14 cellular contexts compared by ENCODE assay signal in genomic region chr10:110407301-110408170, GRCh38.
DNase-seq lines count a peak whose midpoint lies in the region; ATAC-seq, FAIRE-seq and TF ChIP-seq lines count a peak whose summit lies in the region.
"Had no signal": no experiment of that assay in that cellular context is flagged by ENCODE, and none has a peak within 500 bp of the region (broad histone marks: within the 10 kb centered on the region; RNA-seq: fewer than 3 reads in every experiment).

No MANE protein-coding gene starts in this region.

- no peak overlapping the region for H4K12ac ChIP-seq in trophoblast cell (ENCODE audit: low read depth, low read length)

- H3K4me1 ChIP-seq in PC-9 (replicated peaks; ENCODE audit: insufficient read depth) (peaks cover 62% of the 10 kb centered on the region), endothelial cell of umbilical vein (ENCODE audit: control insufficient read depth, extremely low read depth, insufficient read depth, low read length) (peaks cover 43% of the 10 kb centered on the region), trophoblast cell (ENCODE audit: control insufficient read depth in 1 of 2, insufficient read depth in 2 of 2, low read length in 2 of 2) (peaks cover 38 to 41% of the 10 kb centered on the region in 2 experiments), HAP-1 (no peaks in the 10 kb centered on the region)

- H3K79me2 ChIP-seq in PC-9 (ENCODE audit: low read depth), result peaks cover 6% of the 10 kb centered on the region
- H3K79me2 ChIP-seq in endothelial cell of umbilical vein (ENCODE audit: control insufficient read depth, insufficient read depth, low read length), result no peaks in the 10 kb centered on the region
- peaks cover 3% of the 10 kb centered on the region for H3K79me2 ChIP-seq in trophoblast cell (ENCODE audit: control insufficient read depth, insufficient read depth, low read length, poor library complexity)

- H4K91ac ChIP-seq in trophoblast cell (ENCODE audit: low read depth, low read length), result peak overlapping the region; percentile 84

- peak overlapping the region; percentile 63 for H2BK12ac ChIP-seq in trophoblast cell (ENCODE audit: low read length)

- BruUV-seq in PC-9 (replicated peaks; lab: Mats Ljungman, UMichigan) (TSS peak; percentile 13), endothelial cell of umbilical vein (replicated peaks; lab: Mats Ljungman, UMichigan) (no TSS peak)

- FAIRE-seq in endothelial cell of umbilical vein (lab: Jason Lieb, UNC), result no peak

- intact Hi-C loops in PC-9 (cut with micrococcal nuclease; ENCODE audit: unreplicated experiment), result loop anchor here (1.0 kb wide), 2 partner anchors 9 to 48 kb away; no protein-coding TSS in a partner anchor
- intact Hi-C loops in endothelial cell of umbilical vein (cut with micrococcal nuclease), result no loop called here

- peaks cover 50% of the 10 kb centered on the region for H3K79me1 ChIP-seq in trophoblast cell (ENCODE audit: low read length)

- H3K9me1 ChIP-seq in endothelial cell of umbilical vein (replicated peaks; ENCODE audit: control insufficient read depth, extremely low read depth, insufficient read depth, low read length), result no peaks in the 10 kb centered on the region

- POLR2A ChIA-PET in PC-9 (lab: Charles Lee; ENCODE audit: unreplicated experiment) (interaction anchor here (0.7 to 1.0 kb wide), 2 partner anchors 11 to 93 kb away, joined by 3 to 6 read pairs; no protein-coding TSS in a partner anchor), endothelial cell of umbilical vein (lab: Charles Lee) (interaction anchor here (0.5 to 2.1 kb wide), 2 partner anchors 8 to 52 kb away, joined by 5 to 8 read pairs; no protein-coding TSS in a partner anchor)

- TF ChIP-seq CTCF in PC-9 (conservative IDR thresholded peaks at IDR 0.05), result no peak
- TF ChIP-seq CTCF in endothelial cell of umbilical vein (IDR thresholded peaks at IDR 0.05; ENCODE audit: extremely low read depth in 1 of 2, insufficient read depth in 1 of 2, low read depth in 1 of 2, low read length in 2 of 2), result no peak

- peak overlapping the region; percentile 84 for H2BK120ac ChIP-seq in trophoblast cell (ENCODE audit: insufficient read depth, low read length, poor library complexity)

- H3K14ac ChIP-seq in trophoblast cell (ENCODE audit: low read length), result peak overlapping the region; percentile 44

- peaks cover 38% of the 10 kb centered on the region for H3F3A ChIP-seq in PC-9 (ENCODE audit: insufficient read depth, low read depth)

- no peak for ATAC-seq in HG03469 (IDR thresholded peaks at IDR 0.05; ENCODE audit: unreplicated experiment)

- peak overlapping the region; percentile 71 for H3K4me2 ChIP-seq in PC-9
- H3K4me2 ChIP-seq in endothelial cell of umbilical vein (ENCODE audit: insufficient read depth, low read length), result no peak overlapping the region
- H3K4me2 ChIP-seq in trophoblast cell (ENCODE audit: low read length), result peak overlapping the region; percentile 15

- no peaks in the 10 kb centered on the region for H3K9me2 ChIP-seq in PC-9 (ENCODE audit: insufficient read depth)

- no peak overlapping the region for H3K9ac ChIP-seq in endothelial cell of umbilical vein (replicated peaks; ENCODE audit: extremely low read depth, insufficient read depth, low read length)
- no peak overlapping the region for H3K9ac ChIP-seq in trophoblast cell (ENCODE audit: low read length)

- peak; percentile 53 for DNase-seq in DMS153 (lab: John Stamatoyannopoulos, UW)
- DNase-seq in DMS153 treated with DMSO at 0.1 percent for 48 hours (lab: John Stamatoyannopoulos, UW; ENCODE audit: unreplicated experiment), result no peak
- peak; percentile 29 to 63 for DNase-seq in PC-9
- no peak for DNase-seq in endothelial cell of umbilical vein (ENCODE audit: low read depth, low spot score)
- DNase-seq in trophoblast cell, result peak; percentile 87 to 95
- DNase-seq in cerebellar cortex (ENCODE audit: low spot score), result no peak
- DNase-seq in HAP-1 (ENCODE audit: low spot score in 2 of 2), result no peak
- DNase-seq: activated naive CD4-positive, alpha-beta T cell treated with Interleukin-2 at 50 U/mL for 16 hours; caudate nucleus; hypothalamus; ovary; tibial artery had no signal

- H3K27ac ChIP-seq in PC-9 (peak overlapping the region; percentile 100), endothelial cell of umbilical vein (ENCODE audit: insufficient read depth, low read depth, low read length) (peak overlapping the region; percentile 37), trophoblast cell (ENCODE audit: low read depth, low read length) (peak overlapping the region; percentile 90)
- H3K27ac ChIP-seq: 22Rv1, ovary, tibial artery had no signal

- H3K36me3 ChIP-seq in PC-9 (ENCODE audit: low read depth), result no peaks in the 10 kb centered on the region
- H3K36me3 ChIP-seq in endothelial cell of umbilical vein (ENCODE audit: control insufficient read depth in 2 of 2, extremely low read depth in 1 of 2, insufficient read depth in 2 of 2, low read length in 2 of 2), result no peaks in the 10 kb centered on the region
- H3K36me3 ChIP-seq in trophoblast cell (ENCODE audit: control insufficient read depth in 1 of 2, insufficient read depth in 2 of 2, low read length in 2 of 2), result no peaks in the 10 kb centered on the region
- no peaks in the 10 kb centered on the region for H3K36me3 ChIP-seq in HAP-1 (replicated peaks)
- H3K36me3 ChIP-seq: ovary, tibial artery had no signal

- H4K8ac ChIP-seq in trophoblast cell (ENCODE audit: low read depth, low read length), result peak overlapping the region; percentile 63

- peak overlapping the region; percentile 61 for H3K18ac ChIP-seq in trophoblast cell (ENCODE audit: low read length)

- H3K27me3 ChIP-seq in PC-9 (ENCODE audit: insufficient read depth, low read depth) (no peaks in the 10 kb centered on the region), endothelial cell of umbilical vein (ENCODE audit: control insufficient read depth in 2 of 2, insufficient read depth in 2 of 2, low read length in 2 of 2) (no peaks in the 10 kb centered on the region), trophoblast cell (ENCODE audit: insufficient read depth, low read length) (no peaks in the 10 kb centered on the region), HAP-1 (ENCODE audit: low read depth) (no peaks in the 10 kb centered on the region)
- H3K27me3 ChIP-seq: ovary, tibial artery had no signal

- H3K9me3 ChIP-seq in PC-9 (ENCODE audit: insufficient read depth, low read depth), result no peaks in the 10 kb centered on the region
- H3K9me3 ChIP-seq in endothelial cell of umbilical vein (replicated peaks; ENCODE audit: control insufficient read depth, insufficient read depth, low read length), result no peaks in the 10 kb centered on the region
- H3K9me3 ChIP-seq in trophoblast cell (ENCODE audit: insufficient read depth, low read depth, low read length), result peaks cover 2% of the 10 kb centered on the region
- no peaks in the 10 kb centered on the region for H3K9me3 ChIP-seq in HAP-1
- H3K9me3 ChIP-seq: ovary, tibial artery had no signal

- H2AK5ac ChIP-seq in trophoblast cell (ENCODE audit: low read length), result peak overlapping the region; percentile 20

- in situ Hi-C loops in HAP-1 (cut with MboI; ENCODE audit: low sequenced_read_pairs), result no loop called here

- dilution Hi-C loops in endothelial cell of umbilical vein (cut with MboI; ENCODE audit: extremely low pct_ligation_motif_present, low sequenced_read_pairs), result no loop called here

- peak overlapping the region; percentile 85 for H2BK5ac ChIP-seq in trophoblast cell (ENCODE audit: low read depth, low read length, poor library complexity)

- H3K4ac ChIP-seq in trophoblast cell (ENCODE audit: low read depth, low read length), result peak overlapping the region; percentile 8

- WGBS in trophoblast cell (ENCODE audit: extremely low coverage, insufficient coverage, insufficient read length), result no CpG with 5 or more reads among the region's 8 CpGs

- H4K20me1 ChIP-seq in PC-9 (ENCODE audit: insufficient read depth) (no peaks in the 10 kb centered on the region), endothelial cell of umbilical vein (replicated peaks; ENCODE audit: control insufficient read depth, extremely low read depth, insufficient read depth, low read length) (no peaks in the 10 kb centered on the region)

- no peak overlapping the region for H2AFZ ChIP-seq in PC-9
- peak overlapping the region; percentile 10 for H2AFZ ChIP-seq in endothelial cell of umbilical vein (ENCODE audit: low read depth, low read length)
- peak overlapping the region; percentile 18 for H2AFZ ChIP-seq in trophoblast cell (ENCODE audit: insufficient read depth, low read length, poor library complexity)

- TF ChIP-seq POLR2A in endothelial cell of umbilical vein (IDR thresholded peaks at IDR 0.05; ENCODE audit: low read depth, low read length), result no peak

- H3K23ac ChIP-seq in trophoblast cell (ENCODE audit: low read length), result no peak overlapping the region

- CTCF ChIA-PET in PC-9 (lab: Charles Lee) (interaction anchor here (1.1 to 1.2 kb wide), 2 partner anchors 8 to 53 kb away, joined by 3 read pairs; no protein-coding TSS in a partner anchor), endothelial cell of umbilical vein (lab: Charles Lee) (interaction anchor here (1.3 to 5.0 kb wide), 7 partner anchors 8 to 139 kb away, joined by 3 to 49 read pairs (median 5); no protein-coding TSS in a partner anchor)

- peak overlapping the region; percentile 2; the same call in 1 of the 2 replicates for H3K4me3 ChIP-seq in PC-9
- no peak overlapping the region for H3K4me3 ChIP-seq in endothelial cell of umbilical vein (replicated peaks in 1 of 3; ENCODE audit: insufficient read depth in 1 of 3, low read depth in 1 of 3, low read length in 3 of 3)
- H3K4me3 ChIP-seq in trophoblast cell (ENCODE audit: low read depth, low read length), result no peak overlapping the region
- no peak overlapping the region for H3K4me3 ChIP-seq in HAP-1
- H3K4me3 ChIP-seq: ovary, tibial artery had no signal

TF ChIP-seq in endothelial cell of umbilical vein, 7 proteins besides CTCF, POLR2A, EP300 and RAD21:
- TF ChIP-seq MYC (IDR thresholded peaks at IDR 0.05; ENCODE audit: low read depth, low read length), result no peak
- no peak for TF ChIP-seq MAX (IDR thresholded peaks at IDR 0.05; ENCODE audit: insufficient read depth, insufficient read length)
TF ChIP-seq in endothelial cell of umbilical vein: peak in this region for 0.

Comparison
In these comparisons a context has a peak if more than half of its experiments do, and no peak if none do; other contexts are left out.
1. DNase-seq: peak in DMS153 (single experiment), PC-9 (2 of 2) and trophoblast cell (2 of 2); none in DMS153 treated with DMSO at 0.1 percent for 48 hours (single experiment), endothelial cell of umbilical vein (single experiment), cerebellar cortex (single experiment) and HAP-1 (0 of 2).
2. H3K27ac ChIP-seq: peak in every context shown above with its lines; median percentile 100 in PC-9; 90 in trophoblast cell; 37 in endothelial cell of umbilical vein.